In the genomic region with DNA sequence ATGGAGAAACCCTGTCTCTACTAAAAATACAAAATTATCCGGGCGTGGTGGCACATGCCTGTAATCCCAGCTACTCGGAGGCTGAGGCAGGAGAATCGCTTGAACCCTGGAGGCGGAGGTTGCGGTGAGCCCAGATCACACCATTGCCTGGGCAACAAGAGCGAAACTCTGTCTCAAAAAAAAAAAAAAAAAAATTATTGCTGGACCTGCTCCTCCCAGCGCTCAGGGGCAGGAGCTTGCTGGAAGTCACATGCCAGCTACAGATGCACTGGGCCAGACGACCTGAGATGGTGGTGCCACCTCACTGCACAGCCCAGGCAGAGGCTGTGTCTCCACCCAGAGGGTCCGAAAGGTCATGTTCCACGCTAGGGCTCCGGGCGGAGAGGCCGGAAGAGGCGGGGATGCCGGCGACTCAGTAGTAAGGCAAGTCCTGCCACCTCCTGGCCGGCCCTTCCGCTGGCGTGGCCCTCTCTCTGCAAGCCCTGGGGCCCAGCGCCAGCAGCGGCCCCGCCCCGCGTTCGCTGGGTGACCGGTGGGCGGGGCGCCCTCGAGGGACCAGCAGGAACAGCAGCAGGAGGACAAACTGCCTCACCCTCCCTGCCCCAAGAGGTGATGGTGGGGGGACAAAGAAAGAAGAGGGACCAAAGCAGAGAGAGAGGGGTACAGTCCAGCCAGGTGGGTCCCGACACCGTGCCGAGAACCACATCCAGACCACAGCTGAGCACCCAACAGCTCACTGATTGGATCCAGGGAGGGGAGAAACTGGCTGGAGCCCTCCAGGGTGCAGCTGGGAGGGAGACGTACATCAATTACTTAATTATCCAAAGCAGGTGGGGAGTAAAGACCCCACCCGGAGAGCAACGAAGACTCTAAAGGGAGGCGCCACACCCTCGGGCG, we compare ENCODE assay signal across 1 cellular context.
TF ChIP-seq lines count a peak whose summit lies in the region.

No MANE protein-coding gene starts in this region.

TF ChIP-seq in K562, 482 proteins besides CTCF, POLR2A, EP300 and RAD21 (continued from another document):
- TF ChIP-seq TFE3 (CRISPR knock-in tag; IDR thresholded peaks at IDR 0.05) (no peak), JUNB (CRISPR knock-in tag; conservative IDR thresholded peaks at IDR 0.05) (no peak), ZNF143 (CRISPR knock-in tag; IDR thresholded peaks at IDR 0.05) (no peak), ZFX (CRISPR knock-in tag; IDR thresholded peaks at IDR 0.05) (peak; percentile 55), CBX5 (IDR thresholded peaks at IDR 0.05; ENCODE audit: borderline replicate concordance, low read depth) (no peak), TOE1 (IDR thresholded peaks at IDR 0.05; ENCODE audit: borderline replicate concordance) (peak; percentile 68; the same call in 1 of the 2 replicates), TOE1 (CRISPR knock-in tag; IDR thresholded peaks at IDR 0.05; ENCODE audit: borderline replicate concordance, low read depth) (no peak), CHD2 (IDR thresholded peaks at IDR 0.05; ENCODE audit: low read depth, low read length) (no peak), KDM4B (IDR thresholded peaks at IDR 0.05; ENCODE audit: borderline replicate concordance in 2 of 2, low read depth in 1 of 2) (0 out of 4 replicates have a peak, but pooled peaks of 1 of the 2 experiments have one; percentile 26), IRF1 (CRISPR knock-in tag; IDR thresholded peaks at IDR 0.05; ENCODE audit: borderline replicate concordance) (no peak), ZZZ3 (IDR thresholded peaks at IDR 0.05) (no peak), NEUROD1 (IDR thresholded peaks at IDR 0.05; ENCODE audit: borderline replicate concordance, low read depth, low read length, partially characterized antibody) (peak; percentile 35), SUPT5H (IDR thresholded peaks at IDR 0.05) (peak; percentile 75; the same call in 1 of the 2 replicates), TEAD4 (IDR thresholded peaks at IDR 0.05; ENCODE audit: low read length) (no peak), TEAD4 (CRISPR knock-in tag; IDR thresholded peaks at IDR 0.05; ENCODE audit: borderline replicate concordance) (no peak), BHLHE40 (IDR thresholded peaks at IDR 0.05; ENCODE audit: low read length) (peak; percentile 17), PPARD (CRISPR knock-in tag; IDR thresholded peaks at IDR 0.05) (no peak), EZH2 (IDR thresholded peaks at IDR 0.05; ENCODE audit: borderline replicate concordance, low read depth, low read length) (no peak), ZNF24 (IDR thresholded peaks at IDR 0.05) (no peak; the same call in 1 of the 2 replicates), ZNF3 (CRISPR knock-in tag; IDR thresholded peaks at IDR 0.05) (no peak), ZBTB8A (IDR thresholded peaks at IDR 0.05; ENCODE audit: partially characterized antibody) (no peak), MLLT1 (IDR thresholded peaks at IDR 0.05) (0 out of 4 replicates have a peak, but pooled peaks of 1 of the 2 experiments have one; percentile 11), KLF13 (tag; IDR thresholded peaks at IDR 0.05; ENCODE audit: borderline replicate concordance, low read depth) (peak; percentile 92), ZNF699 (CRISPR knock-in tag; IDR thresholded peaks at IDR 0.05; ENCODE audit: insufficient replicate concordance) (no peak)
- TF ChIP-seq, protein P1, sequence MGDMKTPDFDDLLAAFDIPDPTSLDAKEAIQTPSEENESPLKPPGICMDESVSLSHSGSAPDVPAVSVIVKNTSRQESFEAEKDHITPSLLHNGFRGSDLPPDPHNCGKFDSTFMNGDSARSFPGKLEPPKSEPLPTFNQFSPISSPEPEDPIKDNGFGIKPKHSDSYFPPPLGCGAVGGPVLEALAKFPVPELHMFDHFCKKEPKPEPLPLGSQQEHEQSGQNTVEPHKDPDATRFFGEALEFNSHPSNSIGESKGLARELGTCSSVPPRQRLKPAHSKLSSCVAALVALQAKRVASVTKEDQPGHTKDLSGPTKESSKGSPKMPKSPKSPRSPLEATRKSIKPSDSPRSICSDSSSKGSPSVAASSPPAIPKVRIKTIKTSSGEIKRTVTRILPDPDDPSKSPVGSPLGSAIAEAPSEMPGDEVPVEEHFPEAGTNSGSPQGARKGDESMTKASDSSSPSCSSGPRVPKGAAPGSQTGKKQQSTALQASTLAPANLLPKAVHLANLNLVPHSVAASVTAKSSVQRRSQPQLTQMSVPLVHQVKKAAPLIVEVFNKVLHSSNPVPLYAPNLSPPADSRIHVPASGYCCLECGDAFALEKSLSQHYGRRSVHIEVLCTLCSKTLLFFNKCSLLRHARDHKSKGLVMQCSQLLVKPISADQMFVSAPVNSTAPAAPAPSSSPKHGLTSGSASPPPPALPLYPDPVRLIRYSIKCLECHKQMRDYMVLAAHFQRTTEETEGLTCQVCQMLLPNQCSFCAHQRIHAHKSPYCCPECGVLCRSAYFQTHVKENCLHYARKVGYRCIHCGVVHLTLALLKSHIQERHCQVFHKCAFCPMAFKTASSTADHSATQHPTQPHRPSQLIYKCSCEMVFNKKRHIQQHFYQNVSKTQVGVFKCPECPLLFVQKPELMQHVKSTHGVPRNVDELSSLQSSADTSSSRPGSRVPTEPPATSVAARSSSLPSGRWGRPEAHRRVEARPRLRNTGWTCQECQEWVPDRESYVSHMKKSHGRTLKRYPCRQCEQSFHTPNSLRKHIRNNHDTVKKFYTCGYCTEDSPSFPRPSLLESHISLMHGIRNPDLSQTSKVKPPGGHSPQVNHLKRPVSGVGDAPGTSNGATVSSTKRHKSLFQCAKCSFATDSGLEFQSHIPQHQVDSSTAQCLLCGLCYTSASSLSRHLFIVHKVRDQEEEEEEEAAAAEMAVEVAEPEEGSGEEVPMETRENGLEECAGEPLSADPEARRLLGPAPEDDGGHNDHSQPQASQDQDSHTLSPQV (IDR thresholded peaks at IDR 0.05) = peak; percentile 76
